Comparison of ENCODE assay signal across 21 cellular contexts in genomic region chr2:55301277-55301676, GRCh38.
"Had no signal": no experiment of that assay in that cellular context is flagged by ENCODE, and none has a peak within 500 bp of the region (broad histone marks: within the 10 kb centered on the region; RNA-seq: fewer than 3 reads in every experiment).

No MANE protein-coding gene starts in this region.

- FAIRE-seq: astrocyte had no signal

- DNase-seq: activated CD4-positive, alpha-beta T cell treated with anti-CD3 and anti-CD28 coated beads for 1 hour; activated CD4-positive, alpha-beta T cell treated with anti-CD3 and anti-CD28 coated beads, Interleukin-2, amount 50 U/mL, for 1 hour; activated CD8-positive, alpha-beta memory T cell treated with anti-CD3 and anti-CD28 coated beads for 24 hours; activated CD8-positive, alpha-beta memory T cell treated with anti-CD3 and anti-CD28 coated beads, Interleukin-2, amount 50 U/mL, for 4 hours; activated naive CD4-positive, alpha-beta T cell treated with Interleukin-2 at 50 U/mL for 16 hours; activated naive CD8-positive, alpha-beta T cell treated with anti-CD3 and anti-CD28 coated beads for 36 hours; activated T-cell treated with anti-CD3 and anti-CD28 coated beads, Interleukin-2, amount 50 U/mL, for 48 hours; central memory CD4-positive, alpha-beta T cell; colonic mucosa; endodermal cell; esophagus squamous epithelium; gastrocnemius medialis; hippocampal formation; left ventricle myocardium inferior; naive thymus-derived CD4-positive, alpha-beta T cell; occipital lobe; right lobe of liver; stimulated activated CD4-positive, alpha-beta T cell treated with anti-CD3 and anti-CD28 coated beads, Interleukin-2, amount 100 ng/mL, for 24 hours; testis had no signal

- ATAC-seq: gastrocnemius medialis; naive thymus-derived CD4-positive, alpha-beta T cell; right lobe of liver; stimulated activated memory B cell treated with anti-CD40 and anti-IgM and Interleukin-4, amounts not matched to agents 10 μg/mL and 1 μg/mL and 100 μg/mL, for 72 hours had no signal
